In the genomic region with DNA sequence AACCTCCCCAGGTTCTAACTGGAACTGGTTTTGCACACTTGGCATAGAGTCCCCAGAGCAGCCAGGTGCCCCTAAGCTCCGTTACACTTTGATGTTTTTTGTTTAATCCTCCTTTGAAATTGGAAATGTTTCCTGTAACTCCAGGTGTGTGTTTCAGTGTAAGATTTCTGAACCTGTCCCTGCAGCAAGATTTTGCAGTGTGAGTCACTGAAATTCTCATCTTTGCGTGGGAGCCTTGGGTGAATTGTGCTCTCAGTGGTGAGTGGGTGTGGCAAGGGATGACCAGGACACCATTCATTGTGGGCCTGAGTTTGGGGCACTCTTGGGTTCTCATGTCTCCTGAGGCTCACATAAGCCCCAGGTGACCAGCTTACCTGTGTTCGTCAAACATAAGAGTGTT, we compare ENCODE assay signal across 15 cellular contexts. TPM values are rescaled to one million over a fixed set of nuclear protein-coding genes. Genes with fewer than 3 reads are reported as not detected.
DNase-seq lines count a peak whose midpoint lies in the region; ATAC-seq, FAIRE-seq and TF ChIP-seq lines count a peak whose summit lies in the region.
"Had no signal": no experiment of that assay in that cellular context is flagged by ENCODE, and none has a peak within 500 bp of the region (broad histone marks: within the 10 kb centered on the region; RNA-seq: fewer than 3 reads in every experiment).

No MANE protein-coding gene starts in this region.

- peak overlapping the region; percentile 32 for H4K91ac ChIP-seq in trophoblast cell (ENCODE audit: low read depth, low read length)

- FAIRE-seq in bronchial epithelial cell (lab: Jason Lieb, UNC) = no peak
- FAIRE-seq: GM12878 had no signal

- H2AK5ac ChIP-seq in trophoblast cell (ENCODE audit: low read length) = no peak overlapping the region

- no peak for TF ChIP-seq POLR2A in erythroblast (IDR thresholded peaks at IDR 0.05; ENCODE audit: low read length)

- peaks cover 12% of the 10 kb centered on the region for H3K79me1 ChIP-seq in trophoblast cell (ENCODE audit: low read length)

- H4K8ac ChIP-seq in trophoblast cell (ENCODE audit: low read depth, low read length) = no peak overlapping the region

- H2BK5ac ChIP-seq in trophoblast cell (ENCODE audit: low read depth, low read length, poor library complexity) = peak overlapping the region; percentile 45

- no peak overlapping the region for H3K23ac ChIP-seq in trophoblast cell (ENCODE audit: low read length)

- no peak overlapping the region for H3K14ac ChIP-seq in trophoblast cell (ENCODE audit: low read length)

- peak; percentile 14 for DNase-seq in stimulated activated CD4-positive, alpha-beta T cell treated with anti-CD3 and anti-CD28 coated beads, Interleukin-15, amount 100 ng/mL, for 24 hours
- no peak for DNase-seq in stimulated activated CD4-positive, alpha-beta T cell treated with anti-CD3 and anti-CD28 coated beads, Interleukin-4, amount 100 ng/mL, for 4 hours
- DNase-seq in bronchial epithelial cell (ENCODE audit: low read depth) (peak; percentile 89), trophoblast cell (peak in 1 of 2 donors; percentile 58), NK-92 (lab: John Stamatoyannopoulos, UW; ENCODE audit: unreplicated experiment) (no peak), erythroblast (lab: John Stamatoyannopoulos, UW) (no peak), SIG-M5 (lab: John Stamatoyannopoulos, UW) (no peak)
- DNase-seq: activated CD8-positive, alpha-beta memory T cell treated with anti-CD3 and anti-CD28 coated beads, Interleukin-2, amount 50 U/mL, for 48 hours; aorta; NCI-H2227 treated with DMSO at 0.1 percent for 48 hours; spleen; T1000 had no signal

- H3K9ac ChIP-seq in trophoblast cell (ENCODE audit: low read length) = no peak overlapping the region

- WGBS in trophoblast cell (ENCODE audit: extremely low coverage, insufficient coverage, insufficient read length) = no CpG with 5 or more reads among the region's 3 CpGs

- H3K27me3 ChIP-seq in bronchial epithelial cell (ENCODE audit: control insufficient read depth, insufficient read depth, low read length) (no peaks in the 10 kb centered on the region), trophoblast cell (ENCODE audit: insufficient read depth, low read length) (no peaks in the 10 kb centered on the region)
- H3K27me3 ChIP-seq: spleen had no signal

- TF ChIP-seq CTCF in bronchial epithelial cell (IDR thresholded peaks at IDR 0.05; ENCODE audit: insufficient read depth, low read length, severe bottlenecking) = no peak

- H2BK120ac ChIP-seq in trophoblast cell (ENCODE audit: insufficient read depth, low read length, poor library complexity) = peak overlapping the region; percentile 15

- H3K9me3 ChIP-seq in trophoblast cell (ENCODE audit: insufficient read depth, low read depth, low read length) = no peaks in the 10 kb centered on the region
- H3K9me3 ChIP-seq: spleen had no signal

- peaks cover 54 to 65% of the 10 kb centered on the region in 2 experiments for H3K4me1 ChIP-seq in trophoblast cell (ENCODE audit: control insufficient read depth in 1 of 2, insufficient read depth in 2 of 2, low read length in 2 of 2)

- H3K36me3 ChIP-seq in bronchial epithelial cell (ENCODE audit: control insufficient read depth, insufficient read depth, low read length) (peaks cover 4% of the 10 kb centered on the region), trophoblast cell (ENCODE audit: control insufficient read depth in 1 of 2, insufficient read depth in 2 of 2, low read length in 2 of 2) (peaks cover 13 to 15% of the 10 kb centered on the region in 2 experiments)
- H3K36me3 ChIP-seq: spleen had no signal

- H3K79me2 ChIP-seq in trophoblast cell (ENCODE audit: control insufficient read depth, insufficient read depth, low read length, poor library complexity) = peaks cover 16% of the 10 kb centered on the region

- H3K27ac ChIP-seq in trophoblast cell (ENCODE audit: low read depth, low read length) = peak overlapping the region; percentile 1
- H3K27ac ChIP-seq: spleen had no signal

- H3K4me2 ChIP-seq in trophoblast cell (ENCODE audit: low read length) = no peak overlapping the region

- H3K4ac ChIP-seq in trophoblast cell (ENCODE audit: low read depth, low read length) = peak overlapping the region; percentile 2

- ATAC-seq in HG02970 (IDR thresholded peaks at IDR 0.05; ENCODE audit: low FRiP score, unreplicated experiment) = no peak
- ATAC-seq: GM12878, Panc1 had no signal

- H3K18ac ChIP-seq in trophoblast cell (ENCODE audit: low read length) = peak overlapping the region; percentile 38

- no peak overlapping the region for H4K12ac ChIP-seq in trophoblast cell (ENCODE audit: low read depth, low read length)

- H3K4me3 ChIP-seq in bronchial epithelial cell (ENCODE audit: low read depth, low read length) (no peak overlapping the region), trophoblast cell (ENCODE audit: low read depth, low read length) (no peak overlapping the region)
- H3K4me3 ChIP-seq: GM12878, spleen had no signal

- no peak overlapping the region for H2BK12ac ChIP-seq in trophoblast cell (ENCODE audit: low read length)

- no peak overlapping the region for H2AFZ ChIP-seq in trophoblast cell (ENCODE audit: insufficient read depth, low read length, poor library complexity)

RNA-seq across cellular contexts. Expression of a gene that starts 18.3 kb away (rescaled TPM):
- total RNA-seq in bronchial epithelial cell = 492 and 634 TPM in 2 replicates
- 675 and 739 TPM in 2 replicates for polyA plus RNA-seq in trophoblast cell (2013)

Comparison
In these comparisons a context has a peak if more than half of its experiments do, and no peak if none do; other contexts are left out.
1. DNase-seq: peak in stimulated activated CD4-positive, alpha-beta T cell treated with anti-CD3 and anti-CD28 coated beads, Interleukin-15, amount 100 ng/mL, for 24 hours (single experiment) and bronchial epithelial cell (single experiment); none in stimulated activated CD4-positive, alpha-beta T cell treated with anti-CD3 and anti-CD28 coated beads, Interleukin-4, amount 100 ng/mL, for 4 hours (0 of 2), NK-92 (single experiment), erythroblast (0 of 2) and SIG-M5 (single experiment).